ENCODE assay signal across 8 cellular contexts in genomic region chr19:7535035-7535992, GRCh38. TPM values are rescaled to one million over a fixed set of nuclear protein-coding genes. Genes with fewer than 3 reads are reported as not detected.
A peak's percentile ranks its signal among the peaks of the same experiment; 100 is the strongest.
DNase-seq lines count a peak whose midpoint lies in the region; ATAC-seq and TF ChIP-seq lines count a peak whose summit lies in the region.

Gene PNPLA6 (plus strand): TSS chr19:7535717. CDS start chr19:7535789, 72 bp downstream.

- no peak for TF ChIP-seq CTCF in AG10803 (conservative IDR thresholded peaks at IDR 0.05; ENCODE audit: low read length)

- H3K4me3 ChIP-seq in AG10803 (ENCODE audit: low read length), result peak within 1 kb of the TSS; percentile 99

- ATAC-seq in GM19035 (IDR thresholded peaks at IDR 0.05; ENCODE audit: unreplicated experiment), result peak; percentile 82
- peak; percentile 66 for ATAC-seq in HG03354 (IDR thresholded peaks at IDR 0.05; ENCODE audit: poor library complexity, severe bottlenecking, unreplicated experiment)

- DNase-seq in AG10803 (ENCODE audit: low read depth), result peak; percentile 91
- peak; percentile 81 for DNase-seq in NCI-H460 (ENCODE audit: extremely low read depth, low read depth)
- peak; percentile 89 for DNase-seq in activated CD4-positive, alpha-beta T cell treated with anti-CD3 and anti-CD28 coated beads for 1 hour
- DNase-seq in cerebellum (ENCODE audit: low spot score), result peak; percentile 97
- DNase-seq in kidney glomerular epithelial cell (lab: John Stamatoyannopoulos, UW), result peak; percentile 82
- DNase-seq in stimulated activated CD4-positive, alpha-beta T cell treated with anti-CD3 and anti-CD28 coated beads, Interleukin-15, amount 100 ng/mL, for 48 hours (ENCODE audit: low read depth in 2 of 2), result peak; percentile 86 to 93

RNA-seq across cellular contexts. Expression of gene PNPLA6, which starts in this region (rescaled TPM):
- 40.8 and 45.5 TPM in 2 replicates for total RNA-seq in NCI-H460 (2014; rRNA removed; shearing (Covaris generic))
- 85.4 and 120 TPM in 2 replicates for polyA plus RNA-seq in NCI-H460 (2014; cell fraction: nucleus; rRNA removed)
- total RNA-seq in cerebellum, result 30.6 TPM

Comparison
In these comparisons a context has a peak if more than half of its experiments do, and no peak if none do; other contexts are left out.
1. Peak in every context shown above with its lines: DNase-seq, ATAC-seq and H3K4me3 ChIP-seq.